ENCODE assay signal across 18 cellular contexts in genomic region chr14:98919431-98919830, GRCh38.
DNase-seq lines count a peak whose midpoint lies in the region; ATAC-seq and TF ChIP-seq lines count a peak whose summit lies in the region.
"Had no signal": no experiment of that assay in that cellular context is flagged by ENCODE, and none has a peak within 500 bp of the region (broad histone marks: within the 10 kb centered on the region; RNA-seq: fewer than 3 reads in every experiment).

No MANE protein-coding gene starts in this region.

- no peak overlapping the region for H3K27ac ChIP-seq in sigmoid colon
- H3K27ac ChIP-seq: 22Rv1, BLaER1 had no signal

- H3K36me3 Mint-ChIP-seq in activated T-cell treated with anti-CD3 and anti-CD28 coated beads, Interleukin-2, amount 50 U/mL, for 24 hours (ENCODE audit: low read depth) = no peaks in the 10 kb centered on the region
- H3K36me3 Mint-ChIP-seq in T-helper 17 cell (ENCODE audit: low read depth) = no peaks in the 10 kb centered on the region
- no peaks in the 10 kb centered on the region for H3K36me3 Mint-ChIP-seq in activated naive CD4-positive, alpha-beta T cell treated with anti-CD3 and anti-CD28 coated beads, Interleukin-2, amount 10 ng/mL, durations not matched to agents 7 days and 5 days
- H3K36me3 Mint-ChIP-seq: IgD-negative memory B cell had no signal

- TF ChIP-seq EP300 in sigmoid colon (IDR thresholded peaks at IDR 0.05) = no peak

- H3K27me3 Mint-ChIP-seq in activated T-cell treated with anti-CD3 and anti-CD28 coated beads, Interleukin-2, amount 50 U/mL, for 24 hours = no peaks in the 10 kb centered on the region
- no peaks in the 10 kb centered on the region for H3K27me3 Mint-ChIP-seq in T-helper 17 cell
- H3K27me3 Mint-ChIP-seq in activated naive CD4-positive, alpha-beta T cell treated with anti-CD3 and anti-CD28 coated beads, Interleukin-2, amount 10 ng/mL, durations not matched to agents 7 days and 5 days = peaks cover 22% of the 10 kb centered on the region
- H3K27me3 Mint-ChIP-seq: IgD-negative memory B cell had no signal

- H3K27me3 ChIP-seq in sigmoid colon = no peaks in the 10 kb centered on the region
- H3K27me3 ChIP-seq: BLaER1 had no signal

- TF ChIP-seq POLR2A in sigmoid colon (IDR thresholded peaks at IDR 0.05) = no peak

- peaks cover 10% of the 10 kb centered on the region for H3K9me3 Mint-ChIP-seq in activated T-cell treated with anti-CD3 and anti-CD28 coated beads, Interleukin-2, amount 50 U/mL, for 24 hours
- H3K9me3 Mint-ChIP-seq in activated naive CD4-positive, alpha-beta T cell treated with anti-CD3 and anti-CD28 coated beads, Interleukin-2, amount 10 ng/mL, durations not matched to agents 7 days and 5 days = peaks cover 10% of the 10 kb centered on the region

- intact Hi-C loops in sigmoid colon (cut with DNase I) = no loop called here

- H3K36me3 ChIP-seq in sigmoid colon = no peaks in the 10 kb centered on the region
- H3K36me3 ChIP-seq: BLaER1, HAP-1 had no signal

- no peaks in the 10 kb centered on the region for H3K9me3 ChIP-seq in T-helper 17 cell (ENCODE audit: control insufficient read depth, low read length, poor library complexity, severe bottlenecking)
- H3K9me3 ChIP-seq in sigmoid colon = no peaks in the 10 kb centered on the region
- H3K9me3 ChIP-seq: HAP-1 had no signal

- H3K4me3 Mint-ChIP-seq in activated T-cell treated with anti-CD3 and anti-CD28 coated beads, Interleukin-2, amount 50 U/mL, for 24 hours = no peak overlapping the region
- H3K4me3 Mint-ChIP-seq in T-helper 17 cell = no peak overlapping the region
- no peak overlapping the region for H3K4me3 Mint-ChIP-seq in activated naive CD4-positive, alpha-beta T cell treated with anti-CD3 and anti-CD28 coated beads, Interleukin-2, amount 10 ng/mL, durations not matched to agents 7 days and 5 days
- H3K4me3 Mint-ChIP-seq: CD8-positive, alpha-beta memory T cell; HFFc6; IgD-negative memory B cell had no signal

- no peak overlapping the region for H3K27ac Mint-ChIP-seq in activated T-cell treated with anti-CD3 and anti-CD28 coated beads, Interleukin-2, amount 50 U/mL, for 24 hours
- H3K27ac Mint-ChIP-seq in T-helper 17 cell = peak overlapping the region; percentile 42
- no peak overlapping the region for H3K27ac Mint-ChIP-seq in activated naive CD4-positive, alpha-beta T cell treated with anti-CD3 and anti-CD28 coated beads, Interleukin-2, amount 10 ng/mL, durations not matched to agents 7 days and 5 days
- H3K27ac Mint-ChIP-seq: CD8-positive, alpha-beta memory T cell; HFFc6; IgD-negative memory B cell had no signal

- no peaks in the 10 kb centered on the region for H3K4me1 ChIP-seq in sigmoid colon
- H3K4me1 ChIP-seq: Caco-2, HAP-1 had no signal

- WGBS in sigmoid colon, 2 donors = 71 to 72% methylated on average over 2 of the region's 2 CpGs

- peak; percentile 14 for DNase-seq in activated T-cell treated with anti-CD3 and anti-CD28 coated beads, Interleukin-2, amount 50 U/mL, for 24 hours
- DNase-seq in activated T-cell treated with anti-CD3 and anti-CD28 coated beads, Interleukin-2, amount 50 U/mL, for 48 hours = no peak
- DNase-seq in T-helper 17 cell = no peak
- peak; percentile 55 for DNase-seq in mesenteric fat pad (ENCODE audit: low spot score)
- peak; percentile 43 for DNase-seq in sigmoid colon
- DNase-seq in activated naive CD4-positive, alpha-beta T cell treated with anti-CD3 and anti-CD28 coated beads, Interleukin-2, amount 10 ng/mL, durations not matched to agents 7 days and 5 days = no peak
- DNase-seq in NAMALWA (ENCODE audit: low spot score) = no peak
- DNase-seq: AML-193, Caco-2, DMS53, GOT3, HFFc6 had no signal

- peaks cover 6% of the 10 kb centered on the region for H3K4me1 Mint-ChIP-seq in activated T-cell treated with anti-CD3 and anti-CD28 coated beads, Interleukin-2, amount 50 U/mL, for 24 hours (ENCODE audit: low read depth)
- H3K4me1 Mint-ChIP-seq in T-helper 17 cell = peaks cover 14% of the 10 kb centered on the region
- H3K4me1 Mint-ChIP-seq in activated naive CD4-positive, alpha-beta T cell treated with anti-CD3 and anti-CD28 coated beads, Interleukin-2, amount 10 ng/mL, durations not matched to agents 7 days and 5 days = no peaks in the 10 kb centered on the region
- H3K4me1 Mint-ChIP-seq: IgD-negative memory B cell had no signal

- CTCF ChIA-PET in activated naive CD4-positive, alpha-beta T cell treated with anti-CD3 and anti-CD28 coated beads, Interleukin-2, amount 10 ng/mL, durations not matched to agents 7 days and 5 days (lab: Charles Lee) = no interaction called here

- no peak overlapping the region for H3K4me3 ChIP-seq in sigmoid colon
- H3K4me3 ChIP-seq: BLaER1, HAP-1 had no signal

- no peak for TF ChIP-seq CTCF in sigmoid colon (IDR thresholded peaks at IDR 0.05)

- no peak for ATAC-seq in T-helper 17 cell
- ATAC-seq in GM18907 (IDR thresholded peaks at IDR 0.05; ENCODE audit: unreplicated experiment) = no peak

Comparison
In these comparisons a context has a peak if more than half of its experiments do, and no peak if none do; other contexts are left out.
1. DNase-seq: peak in activated T-cell treated with anti-CD3 and anti-CD28 coated beads, Interleukin-2, amount 50 U/mL, for 24 hours (single experiment), mesenteric fat pad (single experiment) and sigmoid colon (single experiment); none in activated T-cell treated with anti-CD3 and anti-CD28 coated beads, Interleukin-2, amount 50 U/mL, for 48 hours (0 of 2), T-helper 17 cell (0 of 3), activated naive CD4-positive, alpha-beta T cell treated with anti-CD3 and anti-CD28 coated beads, Interleukin-2, amount 10 ng/mL, durations not matched to agents 7 days and 5 days (single experiment) and NAMALWA (single experiment).